In the genomic region with DNA sequence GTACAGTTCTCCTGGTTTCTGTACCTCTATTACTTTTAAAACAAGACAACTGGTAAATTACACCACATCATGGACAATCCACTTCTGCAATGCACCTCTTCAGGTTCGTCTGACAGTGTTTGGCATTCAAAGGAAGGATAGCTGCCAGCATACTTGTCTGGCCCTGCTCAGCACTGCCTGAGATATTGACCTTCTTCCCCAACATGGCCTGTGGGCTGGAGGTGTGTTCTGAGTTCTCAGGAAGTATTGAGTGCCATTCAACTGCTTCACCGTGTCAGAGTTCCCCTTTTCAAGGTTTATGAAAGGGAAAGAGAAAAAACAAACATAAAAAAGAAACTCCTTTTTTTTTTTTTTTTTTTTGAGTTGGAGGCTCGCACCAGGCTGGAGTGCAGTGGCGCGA, we compare ENCODE assay signal across 16 cellular contexts.
DNase-seq lines count a peak whose midpoint lies in the region; ATAC-seq and TF ChIP-seq lines count a peak whose summit lies in the region.
"Had no signal": no experiment of that assay in that cellular context is flagged by ENCODE, and none has a peak within 500 bp of the region (broad histone marks: within the 10 kb centered on the region; RNA-seq: fewer than 3 reads in every experiment).

No MANE protein-coding gene starts in this region.

- TF ChIP-seq POLR2A in prostate gland (IDR thresholded peaks at IDR 0.05), result no peak

- TF ChIP-seq CTCF in prostate gland (IDR thresholded peaks at IDR 0.05), result no peak

- no peak overlapping the region for H3K27ac ChIP-seq in prostate gland
- H3K27ac ChIP-seq: C4-2B, cardiac muscle cell, left ventricle myocardium inferior had no signal

- H3K4me1 ChIP-seq in prostate gland (replicated peaks), result no peaks in the 10 kb centered on the region
- H3K4me1 ChIP-seq: left ventricle myocardium inferior had no signal

- H3K36me3 ChIP-seq in prostate gland, result no peaks in the 10 kb centered on the region
- H3K36me3 ChIP-seq: cardiac muscle cell, left ventricle myocardium inferior had no signal

- intact Hi-C loops in prostate gland (cut with DNase I), result no loop called here

- 53% methylated on average over 5 of the region's 5 CpGs for WGBS in prostate gland

- H3K27me3 ChIP-seq in prostate gland (replicated peaks; ENCODE audit: insufficient read depth), result no peaks in the 10 kb centered on the region
- H3K27me3 ChIP-seq: cardiac muscle cell had no signal

- no peaks in the 10 kb centered on the region for H3K9me3 ChIP-seq in prostate gland

- ATAC-seq in GM18909 (IDR thresholded peaks at IDR 0.05; ENCODE audit: poor library complexity, unreplicated experiment) (peak; percentile 51), GM21529 (IDR thresholded peaks at IDR 0.05; ENCODE audit: unreplicated experiment) (peak; percentile 75), HG03565 (IDR thresholded peaks at IDR 0.05; ENCODE audit: unreplicated experiment) (peak; percentile 80), HG03460 (IDR thresholded peaks at IDR 0.05; ENCODE audit: unreplicated experiment) (no peak), GM19328 (IDR thresholded peaks at IDR 0.05; ENCODE audit: unreplicated experiment) (no peak)
- ATAC-seq: Panc1, T-cell had no signal

- DNase-seq in prostate gland (ENCODE audit: low spot score), result peak; percentile 6
- DNase-seq in activated CD4-positive, CD25-positive, alpha-beta regulatory T cell (lab: John Stamatoyannopoulos, UW), result no peak
- DNase-seq: activated CD4-positive, CD25-positive, alpha-beta regulatory T cell treated with anti-CD3 and anti-CD28 coated beads, Interleukin-2, amount 50 U/mL, for 72 hours; activated naive CD8-positive, alpha-beta T cell treated with anti-CD3 and anti-CD28 coated beads for 36 hours; effector memory CD4-positive, alpha-beta T cell; left ventricle myocardium inferior; NCI-H510A treated with DMSO at 0.1 percent for 48 hours; T-cell had no signal

- H3K4me3 ChIP-seq in prostate gland, result no peak overlapping the region
- H3K4me3 ChIP-seq: cardiac muscle cell, left ventricle myocardium inferior had no signal

Comparison
In these comparisons a context has a peak if more than half of its experiments do, and no peak if none do; other contexts are left out.
1. ATAC-seq: peak in GM18909 (single experiment), GM21529 (single experiment) and HG03565 (single experiment); none in HG03460 (single experiment) and GM19328 (single experiment).